In the genomic region with DNA sequence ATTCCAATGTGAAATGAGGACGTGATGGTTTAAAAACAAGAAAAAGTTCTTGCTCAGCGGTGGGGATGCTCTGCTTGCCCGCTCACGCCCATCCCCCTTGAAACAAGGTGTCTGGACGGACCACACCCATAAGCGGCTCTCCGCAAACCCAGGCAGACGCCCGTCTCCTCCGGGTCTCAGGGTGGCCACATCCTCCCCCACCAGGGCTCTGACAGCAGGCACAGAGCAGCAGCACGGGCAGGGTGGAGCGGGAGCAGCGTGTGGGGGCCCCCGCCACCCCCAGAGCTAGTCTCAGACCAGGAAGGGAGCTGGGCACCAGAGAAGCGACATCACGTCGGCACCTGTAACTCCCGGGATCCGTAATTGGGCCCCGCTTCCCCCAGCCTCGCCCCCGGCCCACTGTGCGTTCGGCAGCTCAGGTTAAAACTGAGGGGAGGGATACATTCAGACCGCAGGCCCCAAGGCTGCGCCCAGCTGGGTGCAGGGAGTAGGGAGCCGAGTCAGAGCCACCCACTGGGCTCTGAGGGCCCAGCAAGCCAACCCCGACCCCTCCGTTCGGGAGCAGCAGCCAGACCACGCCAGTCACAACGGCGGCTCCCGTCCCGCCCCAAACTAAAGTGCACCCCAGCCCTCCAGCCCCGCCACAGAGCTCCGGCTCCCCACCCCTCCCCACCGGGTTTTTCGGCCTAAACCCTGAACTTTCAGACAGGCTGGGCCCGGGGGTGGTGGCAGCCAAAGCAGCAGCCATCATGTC, we compare ENCODE assay signal across 12 cellular contexts. TPM values are rescaled to one million over a fixed set of nuclear protein-coding genes. Genes with fewer than 3 reads are reported as not detected.
A peak's percentile ranks its signal among the peaks of the same experiment; 100 is the strongest.
DNase-seq lines count a peak whose midpoint lies in the region; ATAC-seq lines count a peak whose summit lies in the region.
"Had no signal": no experiment of that assay in that cellular context is flagged by ENCODE, and none has a peak within 500 bp of the region (broad histone marks: within the 10 kb centered on the region; RNA-seq: fewer than 3 reads in every experiment).

No MANE protein-coding gene starts in this region.

- peak overlapping the region in 1 of 2 donors; percentile 76 for H3K27ac Mint-ChIP-seq in stimulated activated naive CD8-positive, alpha-beta T cell treated with anti-CD3 and anti-CD28 coated beads, Interleukin-15, amount 100 ng/mL, for 72 hours
- H3K27ac Mint-ChIP-seq: stimulated activated naive CD8-positive, alpha-beta T cell treated with anti-CD3 and anti-CD28 coated beads, Interleukin-15, Interleukin-2, amounts not matched to agents 100 ng/mL and 50 ng/mL, for 24 hours had no signal

- no peak for ATAC-seq in sciatic nerve
- no peak for ATAC-seq in stimulated activated naive CD8-positive, alpha-beta T cell treated with anti-CD3 and anti-CD28 coated beads, Interleukin-15, amount 100 ng/mL, for 72 hours

- peak overlapping the region in 1 of 2 donors; percentile 10 for H3K4me3 Mint-ChIP-seq in stimulated activated naive CD8-positive, alpha-beta T cell treated with anti-CD3 and anti-CD28 coated beads, Interleukin-15, amount 100 ng/mL, for 72 hours
- H3K4me3 Mint-ChIP-seq: stimulated activated naive CD8-positive, alpha-beta T cell treated with anti-CD3 and anti-CD28 coated beads, Interleukin-15, Interleukin-2, amounts not matched to agents 100 ng/mL and 50 ng/mL, for 24 hours had no signal

- DNase-seq in DMS53 (lab: John Stamatoyannopoulos, UW) (peak; percentile 84), DMS53 treated with DMSO at 0.1 percent for 48 hours (lab: John Stamatoyannopoulos, UW; ENCODE audit: unreplicated experiment) (no peak), SW480 (ENCODE audit: low spot score) (peak; percentile 11), cardiac septum (ENCODE audit: low spot score) (peak; percentile 71), sciatic nerve (ENCODE audit: low spot score) (peak; percentile 59), OCI-M2 (lab: John Stamatoyannopoulos, UW; ENCODE audit: unreplicated experiment) (no peak), RPMI8226 (no peak)
- no peak for DNase-seq in stimulated activated naive CD8-positive, alpha-beta T cell treated with anti-CD3 and anti-CD28 coated beads, Interleukin-15, amount 100 ng/mL, for 72 hours
- DNase-seq: Kasumi-1, SHP77 had no signal

- intact Hi-C loops in cardiac septum (cut with DNase I), result loop anchor here (5.0 kb wide), 1 partner anchor 97 kb away; the partner anchor contains the start of gene PAFAH1B1
- intact Hi-C loops in sciatic nerve (cut with DNase I), result no loop called here

- peaks cover 17% of the 10 kb centered on the region for H3K4me1 Mint-ChIP-seq in stimulated activated naive CD8-positive, alpha-beta T cell treated with anti-CD3 and anti-CD28 coated beads, Interleukin-15, amount 100 ng/mL, for 72 hours

- H3K27me3 Mint-ChIP-seq in stimulated activated naive CD8-positive, alpha-beta T cell treated with anti-CD3 and anti-CD28 coated beads, Interleukin-15, amount 100 ng/mL, for 72 hours, result no peaks in the 10 kb centered on the region
- H3K27me3 Mint-ChIP-seq: stimulated activated naive CD8-positive, alpha-beta T cell treated with anti-CD3 and anti-CD28 coated beads, Interleukin-15, Interleukin-2, amounts not matched to agents 100 ng/mL and 50 ng/mL, for 24 hours had no signal

- no peaks in the 10 kb centered on the region for H3K9me3 Mint-ChIP-seq in stimulated activated naive CD8-positive, alpha-beta T cell treated with anti-CD3 and anti-CD28 coated beads, Interleukin-15, amount 100 ng/mL, for 72 hours
- H3K9me3 Mint-ChIP-seq: stimulated activated naive CD8-positive, alpha-beta T cell treated with anti-CD3 and anti-CD28 coated beads, Interleukin-15, Interleukin-2, amounts not matched to agents 100 ng/mL and 50 ng/mL, for 24 hours had no signal

RNA-seq across cellular contexts. Expression of gene CLUH, which starts 22.0 kb away (rescaled TPM):
- total RNA-seq in cardiac septum (143 TPM), sciatic nerve (39.2 TPM)

RNA-seq across cellular contexts. Expression of gene CCDC92B, which starts 59.9 kb away (rescaled TPM):
- total RNA-seq in cardiac septum (0.13 TPM), sciatic nerve (0.27 TPM)
- total RNA-seq: A172 had no signal

Comparison
In these comparisons a context has a peak if more than half of its experiments do, and no peak if none do; other contexts are left out.
1. DNase-seq: peak in DMS53 (single experiment), SW480 (single experiment), cardiac septum (single experiment) and sciatic nerve (single experiment); none in DMS53 treated with DMSO at 0.1 percent for 48 hours (single experiment), OCI-M2 (single experiment), RPMI8226 (single experiment) and stimulated activated naive CD8-positive, alpha-beta T cell treated with anti-CD3 and anti-CD28 coated beads, Interleukin-15, amount 100 ng/mL, for 72 hours (0 of 2).